In the genomic region with DNA sequence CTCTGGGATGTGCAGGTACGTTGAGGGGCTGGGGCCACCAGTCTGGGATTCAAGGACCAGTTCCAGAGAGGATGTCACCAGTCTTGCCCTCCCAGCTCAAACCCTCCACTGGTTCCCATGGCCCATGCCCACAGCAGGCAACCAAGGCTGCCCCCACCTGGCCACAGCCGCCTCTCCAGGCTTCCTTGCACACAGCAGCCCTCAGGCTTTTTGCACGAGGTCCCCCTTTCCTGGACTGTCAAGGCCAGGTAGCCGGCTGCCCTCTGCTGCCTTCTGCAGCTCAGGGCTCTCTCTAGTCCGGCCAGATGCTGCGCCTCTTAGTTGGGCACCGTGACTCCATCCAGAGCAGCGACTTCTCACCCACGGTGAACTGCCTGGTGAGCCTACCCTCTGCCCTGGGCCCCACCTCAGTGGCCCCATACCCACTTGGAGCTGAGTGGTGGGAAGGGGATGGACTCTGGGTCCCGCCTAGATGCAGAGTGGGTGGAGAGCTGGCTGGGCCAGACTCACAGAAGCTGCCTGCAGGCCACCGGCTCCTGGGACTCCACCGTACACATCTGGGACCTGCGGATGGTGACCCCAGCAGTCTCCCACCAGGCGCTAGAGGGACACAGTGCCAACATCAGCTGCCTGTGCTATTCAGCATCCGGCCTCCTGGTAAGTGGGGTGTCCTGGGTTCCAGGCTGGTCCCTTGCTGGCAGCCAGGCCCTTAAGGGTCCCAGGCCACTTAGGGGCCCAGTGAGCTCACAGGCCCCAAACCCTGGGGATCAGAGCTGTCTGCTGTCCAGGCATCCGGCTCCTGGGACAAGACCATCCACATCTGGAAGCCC, we compare ENCODE assay signal across 1 cellular context.
TF ChIP-seq lines count a peak whose summit lies in the region.

No MANE protein-coding gene starts in this region.

TF ChIP-seq in HepG2, 621 proteins besides CTCF, POLR2A, EP300 and RAD21 (continued from another document and continues in another):
- TF ChIP-seq, protein P1, sequence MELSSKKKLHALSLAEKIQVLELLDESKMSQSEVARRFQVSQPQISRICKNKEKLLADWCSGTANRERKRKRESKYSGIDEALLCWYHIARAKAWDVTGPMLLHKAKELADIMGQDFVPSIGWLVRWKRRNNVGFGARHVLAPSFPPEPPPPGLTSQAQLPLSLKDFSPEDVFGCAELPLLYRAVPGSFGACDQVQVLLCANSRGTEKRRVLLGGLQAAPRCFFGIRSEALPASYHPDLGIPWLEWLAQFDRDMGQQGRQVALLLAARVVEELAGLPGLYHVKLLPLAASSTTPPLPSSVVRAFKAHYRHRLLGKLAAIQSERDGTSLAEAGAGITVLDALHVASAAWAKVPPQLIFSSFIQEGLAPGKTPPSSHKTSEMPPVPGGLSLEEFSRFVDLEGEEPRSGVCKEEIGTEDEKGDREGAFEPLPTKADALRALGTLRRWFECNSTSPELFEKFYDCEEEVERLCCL (CRISPR knock-in tag; IDR thresholded peaks at IDR 0.05; ENCODE audit: borderline replicate concordance) = no peak
- TF ChIP-seq TCF7L2 (IDR thresholded peaks at IDR 0.05; ENCODE audit: low read depth, low read length) (no peak), ZFAT (CRISPR knock-in tag; conservative IDR thresholded peaks at IDR 0.05) (no peak), GTF2F1 (IDR thresholded peaks at IDR 0.05; ENCODE audit: low read length) (no peak), ZBTB8A (CRISPR knock-in tag; IDR thresholded peaks at IDR 0.05; ENCODE audit: borderline replicate concordance, low read depth) (no peak), ZNF773 (CRISPR knock-in tag; IDR thresholded peaks at IDR 0.05; ENCODE audit: borderline replicate concordance) (no peak), ZNF674 (CRISPR knock-in tag; IDR thresholded peaks at IDR 0.05; ENCODE audit: low read depth) (no peak), BRF2 (CRISPR knock-in tag; IDR thresholded peaks at IDR 0.05) (no peak), SIX1 (CRISPR knock-in tag; IDR thresholded peaks at IDR 0.05; ENCODE audit: borderline replicate concordance) (no peak), SRSF4 (IDR thresholded peaks at IDR 0.05; ENCODE audit: low read depth, low read length, poor library complexity, severe bottlenecking) (no peak), MIER2 (CRISPR knock-in tag; IDR thresholded peaks at IDR 0.05) (no peak), GABPB1 (CRISPR knock-in tag; IDR thresholded peaks at IDR 0.05) (peak; percentile 15; the same call in 1 of the 2 replicates), ZNF646 (CRISPR knock-in tag; IDR thresholded peaks at IDR 0.05) (no peak), PATZ1 (CRISPR knock-in tag; IDR thresholded peaks at IDR 0.05) (0 out of 2 replicates have a peak, but pooled peaks have one; percentile 10), ZFP36 (IDR thresholded peaks at IDR 0.05; ENCODE audit: borderline replicate concordance, low read depth, low read length, partially characterized antibody) (no peak), ZNF839 (CRISPR knock-in tag; IDR thresholded peaks at IDR 0.05; ENCODE audit: borderline replicate concordance) (no peak), EED (CRISPR knock-in tag; IDR thresholded peaks at IDR 0.05) (no peak), HOXA5 (CRISPR knock-in tag; IDR thresholded peaks at IDR 0.05) (no peak), RFX1 (IDR thresholded peaks at IDR 0.05) (no peak), MED1 (CRISPR knock-in tag; IDR thresholded peaks at IDR 0.05) (peak; percentile 17; the same call in 1 of the 2 replicates), ADNP (CRISPR knock-in tag; IDR thresholded peaks at IDR 0.05) (no peak), ZSCAN29 (CRISPR knock-in tag; conservative IDR thresholded peaks at IDR 0.05) (no peak), YY1 (IDR thresholded peaks at IDR 0.05; ENCODE audit: insufficient read depth, insufficient replicate concordance, low read depth, low read length) (no peak), STAT5B (CRISPR knock-in tag; IDR thresholded peaks at IDR 0.05) (no peak), NCOA2 (CRISPR knock-in tag; IDR thresholded peaks at IDR 0.05) (no peak), ARID3A (IDR thresholded peaks at IDR 0.05; ENCODE audit: low read depth, low read length) (no peak), ZNF780A (CRISPR knock-in tag; IDR thresholded peaks at IDR 0.05) (no peak), ZNF235 (CRISPR knock-in tag; IDR thresholded peaks at IDR 0.05; ENCODE audit: borderline replicate concordance) (no peak), USF2 (IDR thresholded peaks at IDR 0.05; ENCODE audit: low read depth, low read length) (no peak), USF2 (CRISPR knock-in tag; IDR thresholded peaks at IDR 0.05; ENCODE audit: borderline replicate concordance) (no peak)
- TF ChIP-seq, protein P2, sequence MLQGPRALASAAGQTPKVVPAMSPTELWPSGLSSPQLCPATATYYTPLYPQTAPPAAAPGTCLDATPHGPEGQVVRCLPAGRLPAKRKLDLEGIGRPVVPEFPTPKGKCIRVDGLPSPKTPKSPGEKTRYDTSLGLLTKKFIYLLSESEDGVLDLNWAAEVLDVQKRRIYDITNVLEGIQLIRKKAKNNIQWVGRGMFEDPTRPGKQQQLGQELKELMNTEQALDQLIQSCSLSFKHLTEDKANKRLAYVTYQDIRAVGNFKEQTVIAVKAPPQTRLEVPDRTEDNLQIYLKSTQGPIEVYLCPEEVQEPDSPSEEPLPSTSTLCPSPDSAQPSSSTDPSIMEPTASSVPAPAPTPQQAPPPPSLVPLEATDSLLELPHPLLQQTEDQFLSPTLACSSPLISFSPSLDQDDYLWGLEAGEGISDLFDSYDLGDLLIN (CRISPR knock-in tag; IDR thresholded peaks at IDR 0.05; ENCODE audit: borderline replicate concordance) = no peak
- TF ChIP-seq, protein P3, sequence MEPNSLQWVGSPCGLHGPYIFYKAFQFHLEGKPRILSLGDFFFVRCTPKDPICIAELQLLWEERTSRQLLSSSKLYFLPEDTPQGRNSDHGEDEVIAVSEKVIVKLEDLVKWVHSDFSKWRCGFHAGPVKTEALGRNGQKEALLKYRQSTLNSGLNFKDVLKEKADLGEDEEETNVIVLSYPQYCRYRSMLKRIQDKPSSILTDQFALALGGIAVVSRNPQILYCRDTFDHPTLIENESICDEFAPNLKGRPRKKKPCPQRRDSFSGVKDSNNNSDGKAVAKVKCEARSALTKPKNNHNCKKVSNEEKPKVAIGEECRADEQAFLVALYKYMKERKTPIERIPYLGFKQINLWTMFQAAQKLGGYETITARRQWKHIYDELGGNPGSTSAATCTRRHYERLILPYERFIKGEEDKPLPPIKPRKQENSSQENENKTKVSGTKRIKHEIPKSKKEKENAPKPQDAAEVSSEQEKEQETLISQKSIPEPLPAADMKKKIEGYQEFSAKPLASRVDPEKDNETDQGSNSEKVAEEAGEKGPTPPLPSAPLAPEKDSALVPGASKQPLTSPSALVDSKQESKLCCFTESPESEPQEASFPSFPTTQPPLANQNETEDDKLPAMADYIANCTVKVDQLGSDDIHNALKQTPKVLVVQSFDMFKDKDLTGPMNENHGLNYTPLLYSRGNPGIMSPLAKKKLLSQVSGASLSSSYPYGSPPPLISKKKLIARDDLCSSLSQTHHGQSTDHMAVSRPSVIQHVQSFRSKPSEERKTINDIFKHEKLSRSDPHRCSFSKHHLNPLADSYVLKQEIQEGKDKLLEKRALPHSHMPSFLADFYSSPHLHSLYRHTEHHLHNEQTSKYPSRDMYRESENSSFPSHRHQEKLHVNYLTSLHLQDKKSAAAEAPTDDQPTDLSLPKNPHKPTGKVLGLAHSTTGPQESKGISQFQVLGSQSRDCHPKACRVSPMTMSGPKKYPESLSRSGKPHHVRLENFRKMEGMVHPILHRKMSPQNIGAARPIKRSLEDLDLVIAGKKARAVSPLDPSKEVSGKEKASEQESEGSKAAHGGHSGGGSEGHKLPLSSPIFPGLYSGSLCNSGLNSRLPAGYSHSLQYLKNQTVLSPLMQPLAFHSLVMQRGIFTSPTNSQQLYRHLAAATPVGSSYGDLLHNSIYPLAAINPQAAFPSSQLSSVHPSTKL (CRISPR knock-in tag; IDR thresholded peaks at IDR 0.05) = no peak
- TF ChIP-seq, protein P4, sequence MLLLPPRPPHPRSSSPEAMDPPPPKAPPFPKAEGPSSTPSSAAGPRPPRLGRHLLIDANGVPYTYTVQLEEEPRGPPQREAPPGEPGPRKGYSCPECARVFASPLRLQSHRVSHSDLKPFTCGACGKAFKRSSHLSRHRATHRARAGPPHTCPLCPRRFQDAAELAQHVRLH (CRISPR knock-in tag; IDR thresholded peaks at IDR 0.05; ENCODE audit: borderline replicate concordance, low read depth) = no peak
